14 cellular contexts compared by ENCODE assay signal in genomic region chr6:113662049-113662655, GRCh38.
"Had no signal": no experiment of that assay in that cellular context is flagged by ENCODE, and none has a peak within 500 bp of the region (broad histone marks: within the 10 kb centered on the region; RNA-seq: fewer than 3 reads in every experiment).

No MANE protein-coding gene starts in this region.

- ATAC-seq: activated naive CD4-positive, alpha-beta T cell treated with anti-CD3 and anti-CD28 coated beads, Interleukin-2, amount 50 U/mL, for 72 hours; esophagus mucosa; lower lobe of right lung; naive thymus-derived CD4-positive, alpha-beta T cell had no signal

- H3K27ac Mint-ChIP-seq: activated naive CD4-positive, alpha-beta T cell treated with anti-CD3 and anti-CD28 coated beads, Interleukin-2, amount 50 U/mL, for 72 hours; activated T-cell treated with anti-CD3 and anti-CD28 coated beads, Interleukin-2, amount 50 U/mL, for 24 hours; naive thymus-derived CD4-positive, alpha-beta T cell; progenitor cell of endocrine pancreas had no signal

- H3K9me3 Mint-ChIP-seq: activated naive CD4-positive, alpha-beta T cell treated with anti-CD3 and anti-CD28 coated beads, Interleukin-2, amount 50 U/mL, for 72 hours; activated T-cell treated with anti-CD3 and anti-CD28 coated beads, Interleukin-2, amount 50 U/mL, for 24 hours had no signal

- DNase-seq: activated CD4-positive, CD25-positive, alpha-beta regulatory T cell; activated effector memory CD4-positive, alpha-beta T cell treated with anti-CD3 and anti-CD28 coated beads, Interleukin-2, amount 50 U/mL, for 16 hours; activated T-cell treated with anti-CD3 and anti-CD28 coated beads, Interleukin-2, amount 50 U/mL, for 24 hours; amygdala; brain microvascular endothelial cell; dorsolateral prefrontal cortex; lower lobe of right lung; naive thymus-derived CD4-positive, alpha-beta T cell; right cardiac atrium; small intestine; thyroid gland had no signal

- H3K4me3 Mint-ChIP-seq: activated T-cell treated with anti-CD3 and anti-CD28 coated beads, Interleukin-2, amount 50 U/mL, for 24 hours; naive thymus-derived CD4-positive, alpha-beta T cell had no signal

- H3K36me3 Mint-ChIP-seq: activated naive CD4-positive, alpha-beta T cell treated with anti-CD3 and anti-CD28 coated beads, Interleukin-2, amount 50 U/mL, for 72 hours; naive thymus-derived CD4-positive, alpha-beta T cell had no signal

- H3K4me1 Mint-ChIP-seq: naive thymus-derived CD4-positive, alpha-beta T cell had no signal
